In genomic region chr3:36989000-36989399, GRCh38 we compare ENCODE assay signal across 11 cellular contexts. TPM values are rescaled to one million over a fixed set of nuclear protein-coding genes. Genes with fewer than 3 reads are reported as not detected.
DNase-seq lines count a peak whose midpoint lies in the region; ATAC-seq, FAIRE-seq and TF ChIP-seq lines count a peak whose summit lies in the region.
"Had no signal": no experiment of that assay in that cellular context is flagged by ENCODE, and none has a peak within 500 bp of the region (broad histone marks: within the 10 kb centered on the region; RNA-seq: fewer than 3 reads in every experiment).

No MANE protein-coding gene starts in this region.

- intact Hi-C loops in K562 (cut with micrococcal nuclease): no loop called here

- H3K9me3 Mint-ChIP-seq in naive thymus-derived CD8-positive, alpha-beta T cell: peaks cover 0 to 8% (median 3%) of the 10 kb centered on the region in 9 donors

- no peak overlapping the region for H2AFZ ChIP-seq in GM23248
- H2AFZ ChIP-seq in K562 (ENCODE audit: low read depth, low read length): no peak overlapping the region

- H3F3A ChIP-seq in GM23248 (ENCODE audit: insufficient read depth): peaks cover 22% of the 10 kb centered on the region

- H3K4me2 ChIP-seq in GM23248 (ENCODE audit: unreplicated experiment): peak overlapping the region; percentile 99
- peak overlapping the region; percentile 96 for H3K4me2 ChIP-seq in K562 (ENCODE audit: insufficient read depth, low read length)

- no peak for TF ChIP-seq EP300 in K562 (IDR thresholded peaks at IDR 0.05; ENCODE audit: low read length)

- H3K79me2 ChIP-seq in GM23248 (ENCODE audit: insufficient read depth) (peaks cover 54% of the 10 kb centered on the region), K562 (ENCODE audit: control insufficient read depth, insufficient read depth, low read length) (peaks cover 59% of the 10 kb centered on the region)

- WGBS in GM23248 (ENCODE audit: low coverage in 1 of 2, low lambda C conversion rate in 2 of 2, missing lambda C conversion rate in 2 of 2), 2 experiments: 87 to 88% methylated on average over 3 of the region's 3 CpGs
- 42% methylated on average over 3 of the region's 3 CpGs for WGBS in K562 (ENCODE audit: insufficient coverage, low coverage, missing lambda C conversion rate)

- no peaks in the 10 kb centered on the region for H3K9me3 ChIP-seq in BE2C
- no peaks in the 10 kb centered on the region for H3K9me3 ChIP-seq in GM23248 (ENCODE audit: low read depth)
- no peaks in the 10 kb centered on the region for H3K9me3 ChIP-seq in K562 (replicated peaks; ENCODE audit: control insufficient read depth, insufficient read depth, low read depth, low read length)

- peaks cover 6 to 43% (median 39%) of the 10 kb centered on the region in 3 donors for H3K36me3 Mint-ChIP-seq in naive thymus-derived CD8-positive, alpha-beta T cell

- H3K4me1 Mint-ChIP-seq in naive thymus-derived CD8-positive, alpha-beta T cell: peaks cover 13 to 35% (median 23%) of the 10 kb centered on the region in 4 donors

- H3K27me3 ChIP-seq in BE2C: no peaks in the 10 kb centered on the region
- no peaks in the 10 kb centered on the region for H3K27me3 ChIP-seq in GM23248 (replicated peaks; ENCODE audit: insufficient read depth)
- H3K27me3 ChIP-seq in K562 (ENCODE audit: control insufficient read depth in 2 of 2, insufficient read depth in 2 of 2, low read length in 2 of 2): no peaks in the 10 kb centered on the region

- TF ChIP-seq CTCF in BE2C (IDR thresholded peaks at IDR 0.05; ENCODE audit: low read depth, low read length) (no peak), K562 (IDR thresholded peaks at IDR 0.05 in 2 of 3, conservative IDR thresholded peaks at IDR 0.05 in 1 of 3; ENCODE audit: insufficient read depth in 2 of 3, low read depth in 1 of 3, low read length in 3 of 3) (no peak)

- in situ Hi-C loops in GM23248 (cut with MboI): no loop called here
- in situ Hi-C loops in K562 (cut with MboI): no loop called here

- H3K9me1 ChIP-seq in K562 (ENCODE audit: control insufficient read depth, insufficient read depth, low read length): no peaks in the 10 kb centered on the region

- TF ChIP-seq RAD21 in K562 (CRISPR knock-in tag; conservative IDR thresholded peaks at IDR 0.05 in 1 of 2, IDR thresholded peaks at IDR 0.05 in 1 of 2): no peak

- H3K4me3 Mint-ChIP-seq in naive thymus-derived CD8-positive, alpha-beta T cell: peak overlapping the region in 9 of 10 donors; percentile 34 to 74 (median 56)

- ATAC-seq in K562: no peak
- no peak for ATAC-seq in naive thymus-derived CD8-positive, alpha-beta T cell

- POLR2A ChIA-PET in K562 (lab: Yijun Ruan, JAX): interaction anchor here (0.7 to 2.5 kb wide), 15 partner anchors 9 to 255 kb away, joined by 3 to 11 read pairs (median 5); no protein-coding TSS in a partner anchor
- POLR2A ChIA-PET in naive thymus-derived CD8-positive, alpha-beta T cell (lab: Charles Lee): interaction anchor here (0.6 to 1.4 kb wide), 2 partner anchors 44 to 1428 kb away, joined by 4 to 5 read pairs; partner anchors contain the start of gene TRANK1

- no peak overlapping the region for H3K9ac ChIP-seq in GM23248
- H3K9ac ChIP-seq in K562 (ENCODE audit: insufficient read depth in 1 of 2, low read depth in 2 of 2, low read length in 2 of 2): peak overlapping the region in 1 of 2 experiments; percentile 91; a peak in 3 of 4 replicates

- H3K36me3 ChIP-seq in BE2C (peaks cover 15% of the 10 kb centered on the region), GM23248 (ENCODE audit: low read depth) (peaks cover 31% of the 10 kb centered on the region), K562 (ENCODE audit: control insufficient read depth, insufficient read depth, low read length) (peaks cover 78% of the 10 kb centered on the region)

- peak overlapping the region in 8 of 10 donors; percentile 1 to 72 (median 43) for H3K27ac Mint-ChIP-seq in naive thymus-derived CD8-positive, alpha-beta T cell

- BruUV-seq in K562 (replicated peaks; lab: Mats Ljungman, UMichigan): no TSS peak

- H3K27ac ChIP-seq in GM23248 (no peak overlapping the region), K562 (ENCODE audit: extremely low read depth, low read depth, low read length) (no peak overlapping the region)

- no peaks in the 10 kb centered on the region for H3K9me2 ChIP-seq in GM23248 (ENCODE audit: insufficient read depth)

- no peak for DNase-seq in BE2C
- no peak for DNase-seq in GM23248
- no peak for DNase-seq in K562 (ENCODE audit: extremely low read depth in 1 of 4, low spot score in 3 of 4)
- DNase-seq in naive thymus-derived CD8-positive, alpha-beta T cell: no peak
- no peak for DNase-seq in Kasumi-1 (lab: John Stamatoyannopoulos, UW)
- no peak for DNase-seq in mucosa of gallbladder (ENCODE audit: low spot score)
- no peak for DNase-seq in iPS-NIHi11 (ENCODE audit: low spot score)
- DNase-seq in NCI-H187 treated with DMSO at 0.1 percent for 48 hours (lab: John Stamatoyannopoulos, UW): no peak
- DNase-seq: midbrain; MV-4-11; stimulated activated CD4-positive, alpha-beta T cell treated with anti-CD3 and anti-CD28 coated beads, Interleukin-4, amount 100 ng/mL, for 4 hours had no signal

- TF ChIP-seq POLR2A in K562 (conservative IDR thresholded peaks at IDR 0.05): no peak

- H3K4me3 ChIP-seq in BE2C (ENCODE audit: low read depth, low read length) (peak overlapping the region; percentile 95), GM23248 (peak overlapping the region; percentile 97; the same call in 1 of the 2 replicates), K562 (peak overlapping the region; percentile 60; the same call in 1 of the 2 replicates)

- H3K4me1 ChIP-seq in BE2C (no peaks in the 10 kb centered on the region), GM23248 (ENCODE audit: insufficient read depth) (peaks cover 31% of the 10 kb centered on the region), K562 (replicated peaks in 1 of 2; ENCODE audit: control insufficient read depth in 2 of 2, insufficient read depth in 2 of 2, low read length in 2 of 2) (peaks cover 17 to 20% of the 10 kb centered on the region in 2 experiments)

- CTCF ChIA-PET in K562 (lab: Yijun Ruan, JAX; ENCODE audit: low intra/inter-chr PET ratio): interaction anchor here (0.7 kb wide), 1 partner anchor 31 kb away, joined by 4 read pairs; no protein-coding TSS in a partner anchor

- no peaks in the 10 kb centered on the region for H3K27me3 Mint-ChIP-seq in naive thymus-derived CD8-positive, alpha-beta T cell

- H4K20me1 ChIP-seq in GM23248 (ENCODE audit: insufficient read depth) (peaks cover 6% of the 10 kb centered on the region; the same call in 1 of the 2 replicates), K562 (replicated peaks; ENCODE audit: control insufficient read depth, insufficient read depth, low read length) (peaks cover 18% of the 10 kb centered on the region; the same call in 1 of the 2 replicates)

- FAIRE-seq in K562 (lab: Jason Lieb, UNC): no peak

RNA-seq across cellular contexts. Expression of gene EPM2AIP1, which starts 3.9 kb away (rescaled TPM):
- polyA plus RNA-seq in BE2C (2012; ENCODE audit: insufficient read depth, insufficient read length, low read depth): 11.5 TPM
- total RNA-seq in GM23248 (2014; rRNA removed; shearing (Covaris generic)): 9.5 and 20.2 TPM in 2 replicates
- polyA plus RNA-seq in GM23248 (2016; fragmentation: Nextera tagmentation; extraction: Ambion mirVana): 7.5 and 8.7 TPM in 2 replicates
- total RNA-seq in K562 (2011; cell fraction: chromatin; rRNA removed; ENCODE audit: low replicate concordance): 36.0 and 108 TPM in 2 replicates
- 30.2 and 35.8 TPM in 2 replicates for total RNA-seq in K562 (2011; cell fraction: nucleolus; rRNA removed)
- 78.0 and 139 TPM in 2 replicates for total RNA-seq in K562 (2011; cell fraction: nucleoplasm; rRNA removed)
- total RNA-seq in K562 (2014; rRNA removed): 14.6 and 16.3 TPM in 2 replicates
- total RNA-seq in K562 (2014; rRNA removed; fragmentation: Illumina TruSeq; extraction: Trizol): 29.0 and 29.5 TPM in 2 replicates
- 30.7 and 38.3 TPM in 2 replicates for total RNA-seq in K562 (2015; rRNA removed; fragmentation: Illumina TruSeq; extraction: Trizol)
- 19.3 and 22.6 TPM in 2 replicates for total RNA-seq in K562 (2021)
- polyA plus RNA-seq in K562 (2011; rRNA removed): 44.8 and 47.2 TPM in 2 replicates
- polyA plus RNA-seq in K562 (2011; cell fraction: cytosol; rRNA removed): 9.6 and 28.4 TPM in 2 replicates
- polyA plus RNA-seq in K562 (2011; cell fraction: nucleus; rRNA removed): 82.8 and 119 TPM in 2 replicates
- 16.8 and 23.8 TPM in 2 replicates for polyA plus RNA-seq in K562 (2012)
- 20.9 and 25.2 TPM in 2 replicates for polyA plus RNA-seq in K562 (2014; fragmentation: Illumina TruSeq; extraction: Trizol)
- polyA plus RNA-seq in K562 (2014; fragmentation: Nextera tagmentation; extraction: Ambion mirVana): 1 to 10 TPM; 6.7 to 9.2 TPM
- polyA plus RNA-seq in K562 (2014; rRNA removed): 21.7 and 29.1 TPM in 2 replicates
- polyA minus RNA-seq in K562 (2011; rRNA and poly(A)+ RNA removed): 58.8 and 67.3 TPM in 2 replicates
- polyA minus RNA-seq in K562 (2011; cell fraction: cytosol; rRNA and poly(A)+ RNA removed): 13.6 and 14.8 TPM in 2 replicates
- polyA minus RNA-seq in K562 (2011; cell fraction: nucleus; rRNA and poly(A)+ RNA removed): 86.4 and 147 TPM in 2 replicates
- total RNA-seq in naive thymus-derived CD8-positive, alpha-beta T cell: 10 to 100 TPM; 43.3 to 43.5 TPM
- 1 to 10 TPM; 5.1 to 6.1 (median 5.2) TPM for polyA plus RNA-seq in naive thymus-derived CD8-positive, alpha-beta T cell
- 24.6 TPM for total RNA-seq in mucosa of gallbladder

RNA-seq across cellular contexts. Expression of gene MLH1, which starts 4.3 kb away (rescaled TPM):
- polyA plus RNA-seq in BE2C (2012; ENCODE audit: insufficient read depth, insufficient read length, low read depth): 17.8 TPM
- 25.8 and 36.3 TPM in 2 replicates for total RNA-seq in GM23248 (2014; rRNA removed; shearing (Covaris generic))
- polyA plus RNA-seq in GM23248 (2016; fragmentation: Nextera tagmentation; extraction: Ambion mirVana) (27.8 and 28.9 TPM in 2 replicates), K562 (2011; rRNA removed) (103 and 144 TPM in 2 replicates), K562 (2014; fragmentation: Illumina TruSeq; extraction: Trizol) (122 and 155 TPM in 2 replicates), K562 (2014; fragmentation: Nextera tagmentation; extraction: Ambion mirVana) (100 to 1,000 TPM in 1 of 2 experiments, 10 to 100 TPM in 1; 81.6 to 134 TPM), K562 (2014; rRNA removed) (82.1 and 113 TPM in 2 replicates)
- 83.9 and 136 TPM in 2 replicates for total RNA-seq in K562 (2011; cell fraction: chromatin; rRNA removed; ENCODE audit: low replicate concordance)
- total RNA-seq in K562 (2011; cell fraction: nucleolus; rRNA removed): 66.8 and 72.0 TPM in 2 replicates
- 70.8 and 71.4 TPM in 2 replicates for total RNA-seq in K562 (2011; cell fraction: nucleoplasm; rRNA removed)
- total RNA-seq in K562 (2014; rRNA removed) (106 and 123 TPM in 2 replicates), K562 (2014; rRNA removed; fragmentation: Illumina TruSeq; extraction: Trizol) (116 and 132 TPM in 2 replicates), K562 (2015; rRNA removed; fragmentation: Illumina TruSeq; extraction: Trizol) (117 TPM in 2 replicates), K562 (2021) (76.0 and 76.4 TPM in 2 replicates), mucosa of gallbladder (30.0 TPM)
- polyA plus RNA-seq in K562 (2011; cell fraction: cytosol; rRNA removed): 69.9 and 93.3 TPM in 2 replicates
- polyA plus RNA-seq in K562 (2011; cell fraction: nucleus; rRNA removed): 67.3 and 75.6 TPM in 2 replicates
- 77.3 and 88.6 TPM in 2 replicates for polyA plus RNA-seq in K562 (2012)
- 129 and 140 TPM in 2 replicates for polyA minus RNA-seq in K562 (2011; rRNA and poly(A)+ RNA removed)
- polyA minus RNA-seq in K562 (2011; cell fraction: cytosol; rRNA and poly(A)+ RNA removed): 39.0 and 63.0 TPM in 2 replicates
- polyA minus RNA-seq in K562 (2011; cell fraction: nucleus; rRNA and poly(A)+ RNA removed): 68.0 and 99.2 TPM in 2 replicates
- 10 to 100 TPM; 34.6 to 36.1 TPM for total RNA-seq in naive thymus-derived CD8-positive, alpha-beta T cell
- polyA plus RNA-seq in naive thymus-derived CD8-positive, alpha-beta T cell: 10 to 100 TPM; 17.1 to 24.4 (median 24.0) TPM

RNA-seq across cellular contexts. Expression of gene TRANK1, which starts 44.1 kb away (rescaled TPM):
- polyA plus RNA-seq in BE2C (2012; ENCODE audit: insufficient read depth, insufficient read length, low read depth): 1.0 TPM
- 6.6 and 10.3 TPM in 2 replicates for total RNA-seq in GM23248 (2014; rRNA removed; shearing (Covaris generic))
- polyA plus RNA-seq in GM23248 (2016; fragmentation: Nextera tagmentation; extraction: Ambion mirVana) (2.7 and 5.2 TPM in 2 replicates), K562 (2011; rRNA removed) (4.1 and 10.6 TPM in 2 replicates), K562 (2014; fragmentation: Illumina TruSeq; extraction: Trizol) (2.1 TPM in 2 replicates), K562 (2014; fragmentation: Nextera tagmentation; extraction: Ambion mirVana) (under 1 TPM; 0.41 to 0.49 TPM), K562 (2014; rRNA removed) (1.3 and 1.8 TPM in 2 replicates)
- 7.4 and 9.9 TPM in 2 replicates for total RNA-seq in K562 (2011; cell fraction: chromatin; rRNA removed; ENCODE audit: low replicate concordance)
- 3.3 and 10.8 TPM in 2 replicates for total RNA-seq in K562 (2011; cell fraction: nucleolus; rRNA removed)
- total RNA-seq in K562 (2011; cell fraction: nucleoplasm; rRNA removed): 2.7 and 3.0 TPM in 2 replicates
- total RNA-seq in K562 (2014; rRNA removed) (2.0 and 2.5 TPM in 2 replicates), K562 (2014; rRNA removed; fragmentation: Illumina TruSeq; extraction: Trizol) (2.6 and 2.7 TPM in 2 replicates), K562 (2015; rRNA removed; fragmentation: Illumina TruSeq; extraction: Trizol) (3.8 and 4.8 TPM in 2 replicates), K562 (2021) (3.9 and 5.3 TPM in 2 replicates), mucosa of gallbladder (44.2 TPM)
- polyA plus RNA-seq in K562 (2011; cell fraction: cytosol; rRNA removed): 2.8 and 8.1 TPM in 2 replicates
- 8.2 and 15.6 TPM in 2 replicates for polyA plus RNA-seq in K562 (2011; cell fraction: nucleus; rRNA removed)
- 6.2 and 9.6 TPM in 2 replicates for polyA plus RNA-seq in K562 (2012)
- polyA minus RNA-seq in K562 (2011; rRNA and poly(A)+ RNA removed): 11.5 and 31.8 TPM in 2 replicates
- polyA minus RNA-seq in K562 (2011; cell fraction: cytosol; rRNA and poly(A)+ RNA removed): 6.2 and 17.5 TPM in 2 replicates
- 7.0 and 17.7 TPM in 2 replicates for polyA minus RNA-seq in K562 (2011; cell fraction: nucleus; rRNA and poly(A)+ RNA removed)
- 10 to 100 TPM; 84.5 to 92.3 TPM for total RNA-seq in naive thymus-derived CD8-positive, alpha-beta T cell
- polyA plus RNA-seq in naive thymus-derived CD8-positive, alpha-beta T cell: 10 to 100 TPM; 16.0 to 20.3 (median 17.9) TPM
